ENCODE assay signal across 22 cellular contexts in genomic region chr16:8828541-8829165, GRCh38. TPM values are rescaled to one million over a fixed set of nuclear protein-coding genes. Genes with fewer than 3 reads are reported as not detected.
DNase-seq lines count a peak whose midpoint lies in the region; ATAC-seq and TF ChIP-seq lines count a peak whose summit lies in the region.
"Had no signal": no experiment of that assay in that cellular context is flagged by ENCODE, and none has a peak within 500 bp of the region (broad histone marks: within the 10 kb centered on the region; RNA-seq: fewer than 3 reads in every experiment).

No MANE protein-coding gene starts in this region.

- H3K27me3 Mint-ChIP-seq in activated CD4-positive, alpha-beta memory T cell treated with anti-CD3 and anti-CD28 coated beads, Interleukin-2, amount 10 ng/mL, durations not matched to agents 7 days and 5 days = no peaks in the 10 kb centered on the region
- no peaks in the 10 kb centered on the region for H3K27me3 Mint-ChIP-seq in activated CD4-positive, alpha-beta memory T cell treated with anti-CD3 and anti-CD28 coated beads for 36 hours
- H3K27me3 Mint-ChIP-seq in T-helper 17 cell (no peaks in the 10 kb centered on the region), osteocyte (ENCODE audit: unreplicated experiment) (no peaks in the 10 kb centered on the region)

- intact Hi-C loops in activated CD4-positive, alpha-beta memory T cell treated with anti-CD3 and anti-CD28 coated beads for 36 hours (cut with micrococcal nuclease) = no loop called here
- intact Hi-C loops in esophagus squamous epithelium (cut with DNase I) = no loop called here

- DNase-seq in activated CD4-positive, alpha-beta memory T cell treated with anti-CD3 and anti-CD28 coated beads, Interleukin-2, amount 10 ng/mL, durations not matched to agents 7 days and 5 days = no peak
- DNase-seq in activated CD4-positive, alpha-beta memory T cell treated with anti-CD3 and anti-CD28 coated beads for 36 hours = no peak
- DNase-seq in T-helper 17 cell = no peak
- no peak for DNase-seq in epithelial cell of prostate (ENCODE audit: low read depth, low spot score)
- peak; percentile 71 for DNase-seq in osteoblast (ENCODE audit: insufficient read length, low spot score, missing footprints)
- no peak for DNase-seq in esophagus squamous epithelium (lab: John Stamatoyannopoulos, UW)
- no peak for DNase-seq in osteocyte (ENCODE audit: extremely low spot score, unreplicated experiment)
- DNase-seq: activated CD4-positive, alpha-beta T cell treated with anti-CD3 and anti-CD28 coated beads for 4 hours; activated CD8-positive, alpha-beta memory T cell treated with anti-CD3 and anti-CD28 coated beads, Interleukin-2, amount 50 U/mL, for 4 hours; activated gamma-delta T cell; BE2C; GDM1; H7; left colon; MV-4-11; NCI-H1694 treated with DMSO at 0.1 percent for 48 hours had no signal

- no peak for TF ChIP-seq POLR2A in esophagus squamous epithelium (IDR thresholded peaks at IDR 0.05)

- H3K27me3 ChIP-seq in osteoblast (ENCODE audit: insufficient read depth, low read length) (no peaks in the 10 kb centered on the region), esophagus squamous epithelium (no peaks in the 10 kb centered on the region)
- H3K27me3 ChIP-seq: BE2C, vagina had no signal

- peak overlapping the region; percentile 28 for H3K27ac Mint-ChIP-seq in activated CD4-positive, alpha-beta memory T cell treated with anti-CD3 and anti-CD28 coated beads, Interleukin-2, amount 10 ng/mL, durations not matched to agents 7 days and 5 days
- H3K27ac Mint-ChIP-seq in activated CD4-positive, alpha-beta memory T cell treated with anti-CD3 and anti-CD28 coated beads for 36 hours = no peak overlapping the region
- peak overlapping the region; percentile 73 for H3K27ac Mint-ChIP-seq in T-helper 17 cell
- H3K27ac Mint-ChIP-seq in osteocyte (ENCODE audit: unreplicated experiment) = no peak overlapping the region

- WGBS in esophagus squamous epithelium, 2 donors = 66 to 69% methylated on average over 8 of the region's 8 CpGs

- ATAC-seq in T-helper 17 cell (no peak), HG02884 (IDR thresholded peaks at IDR 0.05; ENCODE audit: unreplicated experiment) (no peak)
- ATAC-seq: K562, left colon had no signal

- H3K4me1 Mint-ChIP-seq in activated CD4-positive, alpha-beta memory T cell treated with anti-CD3 and anti-CD28 coated beads, Interleukin-2, amount 10 ng/mL, durations not matched to agents 7 days and 5 days = peaks cover 24% of the 10 kb centered on the region
- H3K4me1 Mint-ChIP-seq in activated CD4-positive, alpha-beta memory T cell treated with anti-CD3 and anti-CD28 coated beads for 36 hours (ENCODE audit: low read depth) = peaks cover 13% of the 10 kb centered on the region
- H3K4me1 Mint-ChIP-seq in T-helper 17 cell = peaks cover 10% of the 10 kb centered on the region
- H3K4me1 Mint-ChIP-seq in osteocyte (ENCODE audit: unreplicated experiment) = peaks cover 2% of the 10 kb centered on the region

- POLR2A ChIA-PET in activated CD4-positive, alpha-beta memory T cell treated with anti-CD3 and anti-CD28 coated beads, Interleukin-2, amount 10 ng/mL, durations not matched to agents 7 days and 5 days (lab: Charles Lee) = interaction anchor here (1.1 to 1.4 kb wide), 3 partner anchors 11 to 40 kb away, joined by 3 to 7 read pairs (median 4); partner anchors contain the start of gene CARHSP1
- POLR2A ChIA-PET in activated CD4-positive, alpha-beta memory T cell treated with anti-CD3 and anti-CD28 coated beads for 36 hours (lab: Charles Lee) = no interaction called here

- peaks cover 64% of the 10 kb centered on the region for H3K36me3 ChIP-seq in osteoblast (ENCODE audit: insufficient read depth, low read length)
- peaks cover 7 to 65% (median 7%) of the 10 kb centered on the region in 3 donors for H3K36me3 ChIP-seq in esophagus squamous epithelium

- H3K4me1 ChIP-seq in osteoblast (ENCODE audit: insufficient read depth, low read length) (peaks cover 7% of the 10 kb centered on the region), esophagus squamous epithelium (peaks cover 0 to 23% (median 4%) of the 10 kb centered on the region in 3 donors)
- H3K4me1 ChIP-seq: vagina had no signal

- CTCF ChIA-PET in activated CD4-positive, alpha-beta memory T cell treated with anti-CD3 and anti-CD28 coated beads, Interleukin-2, amount 10 ng/mL, durations not matched to agents 7 days and 5 days (lab: Charles Lee) = no interaction called here
- CTCF ChIA-PET in activated CD4-positive, alpha-beta memory T cell treated with anti-CD3 and anti-CD28 coated beads for 36 hours (lab: Charles Lee) = interaction anchor here (1.2 to 1.5 kb wide), 2 partner anchors 16 to 180 kb away, joined by 4 read pairs; no protein-coding TSS in a partner anchor

- H3K4me3 ChIP-seq in osteoblast (ENCODE audit: insufficient read depth, low read length) = no peak overlapping the region
- no peak overlapping the region for H3K4me3 ChIP-seq in esophagus squamous epithelium
- H3K4me3 ChIP-seq: K562, vagina had no signal

- peaks cover 69% of the 10 kb centered on the region for H3K36me3 Mint-ChIP-seq in activated CD4-positive, alpha-beta memory T cell treated with anti-CD3 and anti-CD28 coated beads, Interleukin-2, amount 10 ng/mL, durations not matched to agents 7 days and 5 days (ENCODE audit: low read depth)
- peaks cover 40% of the 10 kb centered on the region for H3K36me3 Mint-ChIP-seq in activated CD4-positive, alpha-beta memory T cell treated with anti-CD3 and anti-CD28 coated beads for 36 hours
- H3K36me3 Mint-ChIP-seq in T-helper 17 cell (ENCODE audit: low read depth) (peaks cover 5% of the 10 kb centered on the region), osteocyte (ENCODE audit: unreplicated experiment) (peaks cover 45% of the 10 kb centered on the region)

- no peak overlapping the region for H2AFZ ChIP-seq in osteoblast (ENCODE audit: low read length)

- peaks cover 13% of the 10 kb centered on the region for H4K20me1 ChIP-seq in osteoblast (ENCODE audit: insufficient read depth, low read length)

- no peak overlapping the region for H3K4me3 Mint-ChIP-seq in activated CD4-positive, alpha-beta memory T cell treated with anti-CD3 and anti-CD28 coated beads, Interleukin-2, amount 10 ng/mL, durations not matched to agents 7 days and 5 days
- H3K4me3 Mint-ChIP-seq in activated CD4-positive, alpha-beta memory T cell treated with anti-CD3 and anti-CD28 coated beads for 36 hours = no peak overlapping the region
- no peak overlapping the region for H3K4me3 Mint-ChIP-seq in T-helper 17 cell
- H3K4me3 Mint-ChIP-seq in osteocyte (ENCODE audit: unreplicated experiment) = no peak overlapping the region

- H3K9me3 Mint-ChIP-seq in activated CD4-positive, alpha-beta memory T cell treated with anti-CD3 and anti-CD28 coated beads, Interleukin-2, amount 10 ng/mL, durations not matched to agents 7 days and 5 days = no peaks in the 10 kb centered on the region
- H3K9me3 Mint-ChIP-seq in activated CD4-positive, alpha-beta memory T cell treated with anti-CD3 and anti-CD28 coated beads for 36 hours = no peaks in the 10 kb centered on the region
- no peaks in the 10 kb centered on the region for H3K9me3 Mint-ChIP-seq in osteocyte (ENCODE audit: unreplicated experiment)

- no peak for TF ChIP-seq CTCF in osteoblast (IDR thresholded peaks at IDR 0.05; ENCODE audit: extremely low read depth, low read depth, low read length)
- no peak for TF ChIP-seq CTCF in esophagus squamous epithelium (IDR thresholded peaks at IDR 0.05)
- TF ChIP-seq CTCF in osteocyte (IDR thresholded peaks at IDR 0.05) = no peak

- H3K9me3 ChIP-seq in T-helper 17 cell (ENCODE audit: control insufficient read depth, low read length, poor library complexity, severe bottlenecking) (no peaks in the 10 kb centered on the region), osteoblast (ENCODE audit: low read depth, low read length) (no peaks in the 10 kb centered on the region), esophagus squamous epithelium (no peaks in the 10 kb centered on the region)
- H3K9me3 ChIP-seq: BE2C, vagina had no signal

- H3K79me2 ChIP-seq in osteoblast (ENCODE audit: insufficient read depth, low read length) = peaks cover 41% of the 10 kb centered on the region

- no peak overlapping the region for H3K4me2 ChIP-seq in osteoblast (ENCODE audit: insufficient read depth, low read length)

- peak overlapping the region; percentile 57 for H3K27ac ChIP-seq in epithelial cell of prostate
- H3K27ac ChIP-seq in osteoblast (ENCODE audit: low read depth, low read length) = no peak overlapping the region
- peak overlapping the region in 2 of 4 donors; percentile 2 to 54 for H3K27ac ChIP-seq in esophagus squamous epithelium
- H3K27ac ChIP-seq: vagina had no signal

RNA-seq across cellular contexts. Expression of gene PMM2, which starts 31.0 kb away (rescaled TPM):
- 10 to 100 TPM; 41.7 to 41.8 TPM for total RNA-seq in activated CD4-positive, alpha-beta memory T cell treated with anti-CD3 and anti-CD28 coated beads, Interleukin-2, amount 10 ng/mL, durations not matched to agents 7 days and 5 days
- total RNA-seq in activated CD4-positive, alpha-beta memory T cell treated with anti-CD3 and anti-CD28 coated beads for 36 hours = 10 to 100 TPM; 34.0 to 36.0 TPM
- total RNA-seq in T-helper 17 cell = 10 to 100 TPM; 35.8 to 40.6 TPM
- 39.5 and 42.7 TPM in 2 replicates for total RNA-seq in osteoblast
- total RNA-seq in esophagus squamous epithelium = 10 to 100 TPM; 36.3 to 54.3 (median 41.4) TPM
- total RNA-seq in osteocyte = 42.9 and 45.3 TPM in 2 replicates

RNA-seq across cellular contexts. Expression of gene TMEM186, which starts 31.2 kb away (rescaled TPM):
- total RNA-seq in activated CD4-positive, alpha-beta memory T cell treated with anti-CD3 and anti-CD28 coated beads, Interleukin-2, amount 10 ng/mL, durations not matched to agents 7 days and 5 days = 10 to 100 TPM; 12.2 to 12.6 TPM
- total RNA-seq in activated CD4-positive, alpha-beta memory T cell treated with anti-CD3 and anti-CD28 coated beads for 36 hours = 10 to 100 TPM; 16.0 TPM
- total RNA-seq in T-helper 17 cell = 1 to 10 TPM; 2.4 to 3.5 TPM
- 3.5 and 4.0 TPM in 2 replicates for total RNA-seq in osteoblast
- total RNA-seq in esophagus squamous epithelium = 1 to 10 TPM; 3.6 to 9.7 (median 8.6) TPM
- 11.9 and 12.1 TPM in 2 replicates for total RNA-seq in osteocyte

RNA-seq across cellular contexts. Expression of gene CARHSP1, which starts 40.2 kb away (rescaled TPM):
- total RNA-seq in activated CD4-positive, alpha-beta memory T cell treated with anti-CD3 and anti-CD28 coated beads, Interleukin-2, amount 10 ng/mL, durations not matched to agents 7 days and 5 days = 100 to 1,000 TPM; 168 to 179 TPM
- 10 to 100 TPM; 64.9 to 73.1 TPM for total RNA-seq in activated CD4-positive, alpha-beta memory T cell treated with anti-CD3 and anti-CD28 coated beads for 36 hours
- total RNA-seq in T-helper 17 cell (10 to 100 TPM; 25.4 to 30.4 TPM), osteoblast (92.6 and 107 TPM in 2 replicates), esophagus squamous epithelium (100 to 1,000 TPM in 3 of 4 donors, 10 to 100 TPM in 1; 84.5 to 244 (median 159) TPM), osteocyte (69.6 and 70.2 TPM in 2 replicates)

RNA-seq across cellular contexts. Expression of gene LITAFD, which starts 53.5 kb away (rescaled TPM):
- not detected for total RNA-seq in activated CD4-positive, alpha-beta memory T cell treated with anti-CD3 and anti-CD28 coated beads, Interleukin-2, amount 10 ng/mL, durations not matched to agents 7 days and 5 days
- total RNA-seq in activated CD4-positive, alpha-beta memory T cell treated with anti-CD3 and anti-CD28 coated beads for 36 hours = not detected
- total RNA-seq in T-helper 17 cell (under 1 TPM in 1 of 2 donors, not detected in 1; 0.75 TPM), osteoblast (not detected in 2 replicates), esophagus squamous epithelium (not detected), osteocyte (not detected in 2 replicates)
- total RNA-seq: A172, frontal cortex, H7, K562, left colon, mononuclear cell, vagina had no signal

Comparison
In these comparisons a context has a peak if more than half of its experiments do, and no peak if none do; other contexts are left out.
1. H3K27ac Mint-ChIP-seq: peak in activated CD4-positive, alpha-beta memory T cell treated with anti-CD3 and anti-CD28 coated beads, Interleukin-2, amount 10 ng/mL, durations not matched to agents 7 days and 5 days (single experiment) and T-helper 17 cell (single experiment); none in activated CD4-positive, alpha-beta memory T cell treated with anti-CD3 and anti-CD28 coated beads for 36 hours (single experiment) and osteocyte (single experiment).